1 cellular context compared by ENCODE assay signal in the genomic region with DNA sequence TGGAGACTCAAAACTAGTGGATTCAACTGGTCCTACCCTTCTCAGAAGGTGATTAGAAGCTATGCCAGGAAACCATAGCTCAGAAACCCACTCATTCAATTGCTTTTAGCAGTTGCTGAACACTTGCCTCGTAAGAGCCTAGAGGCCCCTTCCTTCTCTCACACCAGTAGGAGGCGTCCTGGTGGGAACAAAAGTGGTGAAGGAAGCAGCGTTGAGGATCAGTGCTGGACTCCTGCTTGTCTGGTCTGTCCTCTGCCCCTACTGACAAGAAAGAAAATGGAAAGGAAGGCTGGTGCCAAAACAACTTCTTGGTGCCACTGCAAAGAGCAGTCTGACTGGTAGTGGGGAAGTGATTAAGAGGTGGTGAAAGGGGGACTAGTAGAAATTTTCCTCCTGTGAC.
TF ChIP-seq lines count a peak whose summit lies in the region.

No MANE protein-coding gene starts in this region.

TF ChIP-seq in WTC11, 78 proteins besides CTCF, POLR2A, EP300 and RAD21 (continued from another document):
- TF ChIP-seq, protein P1, sequence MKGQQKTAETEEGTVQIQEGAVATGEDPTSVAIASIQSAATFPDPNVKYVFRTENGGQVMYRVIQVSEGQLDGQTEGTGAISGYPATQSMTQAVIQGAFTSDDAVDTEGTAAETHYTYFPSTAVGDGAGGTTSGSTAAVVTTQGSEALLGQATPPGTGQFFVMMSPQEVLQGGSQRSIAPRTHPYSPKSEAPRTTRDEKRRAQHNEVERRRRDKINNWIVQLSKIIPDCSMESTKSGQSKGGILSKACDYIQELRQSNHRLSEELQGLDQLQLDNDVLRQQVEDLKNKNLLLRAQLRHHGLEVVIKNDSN (CRISPR knock-in tag; IDR thresholded peaks at IDR 0.05): no peak
- TF ChIP-seq, protein P2, sequence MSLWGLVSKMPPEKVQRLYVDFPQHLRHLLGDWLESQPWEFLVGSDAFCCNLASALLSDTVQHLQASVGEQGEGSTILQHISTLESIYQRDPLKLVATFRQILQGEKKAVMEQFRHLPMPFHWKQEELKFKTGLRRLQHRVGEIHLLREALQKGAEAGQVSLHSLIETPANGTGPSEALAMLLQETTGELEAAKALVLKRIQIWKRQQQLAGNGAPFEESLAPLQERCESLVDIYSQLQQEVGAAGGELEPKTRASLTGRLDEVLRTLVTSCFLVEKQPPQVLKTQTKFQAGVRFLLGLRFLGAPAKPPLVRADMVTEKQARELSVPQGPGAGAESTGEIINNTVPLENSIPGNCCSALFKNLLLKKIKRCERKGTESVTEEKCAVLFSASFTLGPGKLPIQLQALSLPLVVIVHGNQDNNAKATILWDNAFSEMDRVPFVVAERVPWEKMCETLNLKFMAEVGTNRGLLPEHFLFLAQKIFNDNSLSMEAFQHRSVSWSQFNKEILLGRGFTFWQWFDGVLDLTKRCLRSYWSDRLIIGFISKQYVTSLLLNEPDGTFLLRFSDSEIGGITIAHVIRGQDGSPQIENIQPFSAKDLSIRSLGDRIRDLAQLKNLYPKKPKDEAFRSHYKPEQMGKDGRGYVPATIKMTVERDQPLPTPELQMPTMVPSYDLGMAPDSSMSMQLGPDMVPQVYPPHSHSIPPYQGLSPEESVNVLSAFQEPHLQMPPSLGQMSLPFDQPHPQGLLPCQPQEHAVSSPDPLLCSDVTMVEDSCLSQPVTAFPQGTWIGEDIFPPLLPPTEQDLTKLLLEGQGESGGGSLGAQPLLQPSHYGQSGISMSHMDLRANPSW (CRISPR knock-in tag; conservative IDR thresholded peaks at IDR 0.05; ENCODE audit: low read depth): no peak
- TF ChIP-seq EMX1 (CRISPR knock-in tag; IDR thresholded peaks at IDR 0.05) (no peak), JAZF1 (CRISPR knock-in tag; IDR thresholded peaks at IDR 0.05) (no peak)
- TF ChIP-seq, protein P3, sequence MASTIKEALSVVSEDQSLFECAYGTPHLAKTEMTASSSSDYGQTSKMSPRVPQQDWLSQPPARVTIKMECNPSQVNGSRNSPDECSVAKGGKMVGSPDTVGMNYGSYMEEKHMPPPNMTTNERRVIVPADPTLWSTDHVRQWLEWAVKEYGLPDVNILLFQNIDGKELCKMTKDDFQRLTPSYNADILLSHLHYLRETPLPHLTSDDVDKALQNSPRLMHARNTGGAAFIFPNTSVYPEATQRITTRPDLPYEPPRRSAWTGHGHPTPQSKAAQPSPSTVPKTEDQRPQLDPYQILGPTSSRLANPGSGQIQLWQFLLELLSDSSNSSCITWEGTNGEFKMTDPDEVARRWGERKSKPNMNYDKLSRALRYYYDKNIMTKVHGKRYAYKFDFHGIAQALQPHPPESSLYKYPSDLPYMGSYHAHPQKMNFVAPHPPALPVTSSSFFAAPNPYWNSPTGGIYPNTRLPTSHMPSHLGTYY (CRISPR knock-in tag; IDR thresholded peaks at IDR 0.05): no peak
- TF ChIP-seq, protein P4, sequence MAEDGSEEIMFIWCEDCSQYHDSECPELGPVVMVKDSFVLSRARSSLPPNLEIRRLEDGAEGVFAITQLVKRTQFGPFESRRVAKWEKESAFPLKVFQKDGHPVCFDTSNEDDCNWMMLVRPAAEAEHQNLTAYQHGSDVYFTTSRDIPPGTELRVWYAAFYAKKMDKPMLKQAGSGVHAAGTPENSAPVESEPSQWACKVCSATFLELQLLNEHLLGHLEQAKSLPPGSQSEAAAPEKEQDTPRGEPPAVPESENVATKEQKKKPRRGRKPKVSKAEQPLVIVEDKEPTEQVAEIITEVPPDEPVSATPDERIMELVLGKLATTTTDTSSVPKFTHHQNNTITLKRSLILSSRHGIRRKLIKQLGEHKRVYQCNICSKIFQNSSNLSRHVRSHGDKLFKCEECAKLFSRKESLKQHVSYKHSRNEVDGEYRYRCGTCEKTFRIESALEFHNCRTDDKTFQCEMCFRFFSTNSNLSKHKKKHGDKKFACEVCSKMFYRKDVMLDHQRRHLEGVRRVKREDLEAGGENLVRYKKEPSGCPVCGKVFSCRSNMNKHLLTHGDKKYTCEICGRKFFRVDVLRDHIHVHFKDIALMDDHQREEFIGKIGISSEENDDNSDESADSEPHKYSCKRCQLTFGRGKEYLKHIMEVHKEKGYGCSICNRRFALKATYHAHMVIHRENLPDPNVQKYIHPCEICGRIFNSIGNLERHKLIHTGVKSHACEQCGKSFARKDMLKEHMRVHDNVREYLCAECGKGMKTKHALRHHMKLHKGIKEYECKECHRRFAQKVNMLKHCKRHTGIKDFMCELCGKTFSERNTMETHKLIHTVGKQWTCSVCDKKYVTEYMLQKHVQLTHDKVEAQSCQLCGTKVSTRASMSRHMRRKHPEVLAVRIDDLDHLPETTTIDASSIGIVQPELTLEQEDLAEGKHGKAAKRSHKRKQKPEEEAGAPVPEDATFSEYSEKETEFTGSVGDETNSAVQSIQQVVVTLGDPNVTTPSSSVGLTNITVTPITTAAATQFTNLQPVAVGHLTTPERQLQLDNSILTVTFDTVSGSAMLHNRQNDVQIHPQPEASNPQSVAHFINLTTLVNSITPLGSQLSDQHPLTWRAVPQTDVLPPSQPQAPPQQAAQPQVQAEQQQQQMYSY (CRISPR knock-in tag; IDR thresholded peaks at IDR 0.05): no peak
